In genomic region chr5:173293817-173294672, GRCh38 we compare ENCODE assay signal across 8 cellular contexts. TPM values are rescaled to one million over a fixed set of nuclear protein-coding genes. Genes with fewer than 3 reads are reported as not detected.
A peak's percentile ranks its signal among the peaks of the same experiment; 100 is the strongest.
DNase-seq lines count a peak whose midpoint lies in the region; ATAC-seq and TF ChIP-seq lines count a peak whose summit lies in the region.

No MANE protein-coding gene starts in this region.

- H3K9me3 Mint-ChIP-seq in activated CD4-positive, alpha-beta T cell treated with anti-CD3 and anti-CD28 coated beads, Interleukin-2, amount 10 ng/mL, durations not matched to agents 7 days and 5 days = no peaks in the 10 kb centered on the region

- H3K36me3 ChIP-seq in A673 (ENCODE audit: insufficient read depth, low read length, poor library complexity, severe bottlenecking) (no peaks in the 10 kb centered on the region), lower lobe of right lung (no peaks in the 10 kb centered on the region)

- H3K4me3 Mint-ChIP-seq in activated CD4-positive, alpha-beta T cell treated with anti-CD3 and anti-CD28 coated beads, Interleukin-2, amount 10 ng/mL, durations not matched to agents 7 days and 5 days = peak overlapping the region; percentile 35

- peaks cover 54% of the 10 kb centered on the region for H3K27me3 Mint-ChIP-seq in activated CD4-positive, alpha-beta T cell treated with anti-CD3 and anti-CD28 coated beads, Interleukin-2, amount 10 ng/mL, durations not matched to agents 7 days and 5 days

- ATAC-seq in GM18511 (IDR thresholded peaks at IDR 0.05; ENCODE audit: unreplicated experiment) (peak; percentile 83), HG03280 (IDR thresholded peaks at IDR 0.05; ENCODE audit: unreplicated experiment) (peak; percentile 62), lower lobe of right lung (peak; percentile 81 to 83)

- peaks cover 14% of the 10 kb centered on the region for H3K4me1 Mint-ChIP-seq in activated CD4-positive, alpha-beta T cell treated with anti-CD3 and anti-CD28 coated beads, Interleukin-2, amount 10 ng/mL, durations not matched to agents 7 days and 5 days

- no peaks in the 10 kb centered on the region for H3K36me3 Mint-ChIP-seq in activated CD4-positive, alpha-beta T cell treated with anti-CD3 and anti-CD28 coated beads, Interleukin-2, amount 10 ng/mL, durations not matched to agents 7 days and 5 days (ENCODE audit: low read depth)

- no TSS peak for BruUV-seq in A673 (replicated peaks; lab: Mats Ljungman, UMichigan)

- H3K4me1 ChIP-seq in A673 (ENCODE audit: insufficient read depth, low read length, poor library complexity, severe bottlenecking) (peaks cover 14% of the 10 kb centered on the region), lower lobe of right lung (peaks cover 3% of the 10 kb centered on the region)

- TF ChIP-seq CTCF in A673 (conservative IDR thresholded peaks at IDR 0.05; ENCODE audit: low read depth, low read length) = peak; percentile 81
- peak; percentile 81 for TF ChIP-seq CTCF in lower lobe of right lung (IDR thresholded peaks at IDR 0.05)

- H3K4me3 ChIP-seq in A673 (ENCODE audit: low read depth, low read length, poor library complexity, severe bottlenecking) (no peak overlapping the region), lower lobe of right lung (peak overlapping the region; percentile 9)

- POLR2A ChIA-PET in A673 (lab: Charles Lee; ENCODE audit: low non-redundant PET) = no interaction called here
- POLR2A ChIA-PET in activated CD4-positive, alpha-beta T cell treated with anti-CD3 and anti-CD28 coated beads, Interleukin-2, amount 10 ng/mL, durations not matched to agents 7 days and 5 days (lab: Charles Lee) = no interaction called here

- H3K27ac Mint-ChIP-seq in activated CD4-positive, alpha-beta T cell treated with anti-CD3 and anti-CD28 coated beads, Interleukin-2, amount 10 ng/mL, durations not matched to agents 7 days and 5 days = no peak overlapping the region

- H3K9me3 ChIP-seq in A673 (ENCODE audit: low read depth, low read length, poor library complexity, severe bottlenecking) (no peaks in the 10 kb centered on the region), lower lobe of right lung (no peaks in the 10 kb centered on the region)

- intact Hi-C loops in A673 (cut with micrococcal nuclease; ENCODE audit: unreplicated experiment) = loop anchor here (1.0 to 10.0 kb wide), 4 partner anchors 38 to 1021 kb away; no protein-coding TSS in a partner anchor
- intact Hi-C loops in lower lobe of right lung (cut with DNase I) = no loop called here

- no peaks in the 10 kb centered on the region for H3K27me3 ChIP-seq in A673 (replicated peaks; ENCODE audit: insufficient read depth, low read depth, low read length, poor library complexity)
- H3K27me3 ChIP-seq in lower lobe of right lung (ENCODE audit: low read depth) = peaks cover 44% of the 10 kb centered on the region

- CTCF ChIA-PET in A673 (lab: Charles Lee) = interaction anchor here (0.5 to 3.3 kb wide), 6 partner anchors 37 to 1023 kb away, joined by 3 to 70 read pairs (median 5); no protein-coding TSS in a partner anchor
- CTCF ChIA-PET in activated CD4-positive, alpha-beta T cell treated with anti-CD3 and anti-CD28 coated beads, Interleukin-2, amount 10 ng/mL, durations not matched to agents 7 days and 5 days (lab: Charles Lee) = interaction anchor here (0.6 to 9.8 kb wide), 9 partner anchors 9 to 313 kb away, joined by 3 to 91 read pairs (median 5); partner anchors contain the start of gene STC2

- no peak overlapping the region for H3K27ac ChIP-seq in A673 (ENCODE audit: low read depth, low read length, poor library complexity, severe bottlenecking)
- H3K27ac ChIP-seq in lower lobe of right lung = no peak overlapping the region

- peak; percentile 83 for DNase-seq in A673 (ENCODE audit: low spot score)
- peak; percentile 79 for DNase-seq in NCI-H510A treated with DMSO at 0.1 percent for 48 hours (lab: John Stamatoyannopoulos, UW)
- peak; percentile 77 for DNase-seq in activated CD4-positive, alpha-beta T cell treated with anti-CD3 and anti-CD28 coated beads, Interleukin-2, amount 10 ng/mL, durations not matched to agents 7 days and 5 days
- DNase-seq in dedifferentiated amniotic fluid mesenchymal stem cell (ENCODE audit: extremely low spot score) = peak; percentile 91
- DNase-seq in lower lobe of right lung = peak; percentile 78
- peak; percentile 33 for DNase-seq in stimulated activated CD8-positive, alpha-beta memory T cell treated with anti-CD3 and anti-CD28 coated beads, Interleukin-12 subunit alpha, Interleukin-12 subunit beta, amount 100 ng/mL, for 1 hour (ENCODE audit: low read depth)

RNA-seq across cellular contexts. Expression of gene STC2, which starts 34.2 kb away (rescaled TPM):
- total RNA-seq in A673 (2021) (19.2 and 21.4 TPM in 2 replicates), lower lobe of right lung (10.8 TPM)
- total RNA-seq in activated CD4-positive, alpha-beta T cell treated with anti-CD3 and anti-CD28 coated beads, Interleukin-2, amount 10 ng/mL, durations not matched to agents 7 days and 5 days = 10 to 100 TPM in 1 of 2 experiments, 1 to 10 TPM in 1; 8.9 to 11.7 TPM

RNA-seq across cellular contexts. Expression of gene NKX2-5, which starts 59.0 kb away (rescaled TPM):
- total RNA-seq in A673 (2021) = 10.6 and 12.5 TPM in 2 replicates
- not detected for total RNA-seq in activated CD4-positive, alpha-beta T cell treated with anti-CD3 and anti-CD28 coated beads, Interleukin-2, amount 10 ng/mL, durations not matched to agents 7 days and 5 days
- not detected for total RNA-seq in lower lobe of right lung

Comparison
In these comparisons a context has a peak if more than half of its experiments do, and no peak if none do; other contexts are left out.
1. DNase-seq: peak in every context shown above with its lines; median percentile 91 in dedifferentiated amniotic fluid mesenchymal stem cell; 83 in A673; 79 in NCI-H510A treated with DMSO at 0.1 percent for 48 hours; 78 in lower lobe of right lung; 77 in activated CD4-positive, alpha-beta T cell treated with anti-CD3 and anti-CD28 coated beads, Interleukin-2, amount 10 ng/mL, durations not matched to agents 7 days and 5 days; 33 in stimulated activated CD8-positive, alpha-beta memory T cell treated with anti-CD3 and anti-CD28 coated beads, Interleukin-12 subunit alpha, Interleukin-12 subunit beta, amount 100 ng/mL, for 1 hour.
2. RNA of gene NKX2-5, which starts 59.0 kb away (total RNA-seq): 10.6 to 12.5 TPM in A673; not detected in activated CD4-positive, alpha-beta T cell treated with anti-CD3 and anti-CD28 coated beads, Interleukin-2, amount 10 ng/mL, durations not matched to agents 7 days and 5 days and not detected in lower lobe of right lung (single experiment); every median in the first group is over 10 times any median in the second.
3. Peak in every context shown above with its lines, with median percentiles within 50 percentile points of each other: ATAC-seq.